25 cellular contexts compared by ENCODE assay signal in the genomic region with DNA sequence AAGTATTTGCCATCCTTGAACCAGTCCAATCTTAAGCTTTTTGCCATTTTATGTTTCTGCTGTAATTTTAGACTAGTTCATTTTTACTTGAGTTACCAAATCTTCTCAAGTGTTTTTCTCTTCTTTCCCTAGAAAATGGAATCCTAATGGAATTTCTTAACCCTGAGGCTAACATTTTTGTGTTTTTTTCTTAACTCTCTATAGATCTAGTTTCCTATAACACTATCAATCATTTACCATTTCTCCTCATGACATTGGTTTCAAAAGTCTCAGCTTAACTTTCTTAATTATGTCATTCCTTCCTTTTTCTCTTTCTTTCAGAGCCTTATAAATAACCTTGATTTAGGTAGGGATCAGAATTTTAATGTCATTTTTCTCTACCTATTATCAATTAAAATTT. TPM values are rescaled to one million over a fixed set of nuclear protein-coding genes. Genes with fewer than 3 reads are reported as not detected.
DNase-seq lines count a peak whose midpoint lies in the region; ATAC-seq, FAIRE-seq and TF ChIP-seq lines count a peak whose summit lies in the region.
"Had no signal": no experiment of that assay in that cellular context is flagged by ENCODE, and none has a peak within 500 bp of the region (broad histone marks: within the 10 kb centered on the region; RNA-seq: fewer than 3 reads in every experiment).

No MANE protein-coding gene starts in this region.

- TF ChIP-seq POLR2A in spleen (IDR thresholded peaks at IDR 0.05): no peak

- H3K4me3 Mint-ChIP-seq in mesothelial cell of epicardium: no peak overlapping the region
- H3K4me3 Mint-ChIP-seq in natural killer cell: no peak overlapping the region
- H3K4me3 Mint-ChIP-seq: activated CD4-positive, alpha-beta T cell treated with anti-CD3 and anti-CD28 coated beads, Interleukin-2, amount 10 ng/mL, durations not matched to agents 24 days and 14 days; activated naive CD4-positive, alpha-beta T cell treated with anti-CD3 and anti-CD28 coated beads, Interleukin-2, amount 10 ng/mL, durations not matched to agents 7 days and 5 days; B cell had no signal

- TF ChIP-seq CTCF in mesothelial cell of epicardium (IDR thresholded peaks at IDR 0.05; ENCODE audit: unreplicated experiment) (no peak), spleen (IDR thresholded peaks at IDR 0.05 in 8 of 11, conservative IDR thresholded peaks at IDR 0.05 in 3 of 11) (no peak), natural killer cell (IDR thresholded peaks at IDR 0.05) (no peak)

- FAIRE-seq in G401.6 (lab: Jason Lieb, UNC): peak; percentile 33
- FAIRE-seq: endothelial cell of umbilical vein, H1 had no signal

- H3K9me3 Mint-ChIP-seq in mesothelial cell of epicardium (no peaks in the 10 kb centered on the region), natural killer cell (no peaks in the 10 kb centered on the region)
- H3K9me3 Mint-ChIP-seq: activated CD4-positive, alpha-beta T cell treated with anti-CD3 and anti-CD28 coated beads, Interleukin-2, amount 10 ng/mL, durations not matched to agents 24 days and 14 days; activated naive CD4-positive, alpha-beta T cell treated with anti-CD3 and anti-CD28 coated beads, Interleukin-2, amount 10 ng/mL, durations not matched to agents 7 days and 5 days had no signal

- H3K27me3 ChIP-seq in spleen (replicated peaks in 1 of 7): no peaks in the 10 kb centered on the region
- H3K27me3 ChIP-seq: colonic mucosa, thyroid gland had no signal

- DNase-seq in mesothelial cell of epicardium (ENCODE audit: low spot score in 2 of 2, unreplicated experiment in 2 of 2): no peak
- no peak for DNase-seq in NCI-H526 treated with DMSO at 0.1 percent for 48 hours (lab: John Stamatoyannopoulos, UW)
- no peak for DNase-seq in DMS79 (lab: John Stamatoyannopoulos, UW)
- no peak for DNase-seq in spleen
- no peak for DNase-seq in natural killer cell
- DNase-seq: activated CD4-positive, alpha-beta T cell treated with anti-CD3 and anti-CD28 coated beads, Interleukin-2, amount 10 ng/mL, durations not matched to agents 24 days and 14 days; activated naive CD4-positive, alpha-beta T cell treated with anti-CD3 and anti-CD28 coated beads, Interleukin-2, amount 10 ng/mL, durations not matched to agents 7 days and 5 days; colonic mucosa; foreskin melanocyte; NCI-H1048; NCI-H2107; NCI-H748 treated with DMSO at 0.1 percent for 48 hours; PC-9; T1000; thyroid gland had no signal

- H3K4me3 ChIP-seq in spleen: no peak overlapping the region
- H3K4me3 ChIP-seq: colonic mucosa, PC-9, skin epidermis, thyroid gland had no signal

- peak; percentile 62 for ATAC-seq in GM19452 (IDR thresholded peaks at IDR 0.05; ENCODE audit: unreplicated experiment)
- ATAC-seq in HG03378 (IDR thresholded peaks at IDR 0.05; ENCODE audit: unreplicated experiment): peak; percentile 67
- no peak for ATAC-seq in natural killer cell
- ATAC-seq: left lobe of liver had no signal

- no peaks in the 10 kb centered on the region for H3K9me3 ChIP-seq in spleen
- H3K9me3 ChIP-seq: colonic mucosa, thyroid gland had no signal

- H3K36me3 Mint-ChIP-seq in mesothelial cell of epicardium (peaks cover 46% of the 10 kb centered on the region), natural killer cell (peaks cover 12% of the 10 kb centered on the region)

- H3K36me3 ChIP-seq in spleen: peaks cover 0 to 92% (median 52%) of the 10 kb centered on the region in 6 donors
- H3K36me3 ChIP-seq: colonic mucosa had no signal

- intact Hi-C loops in spleen (cut with DNase I; ENCODE audit: low total_unique reads) (no loop called here), natural killer cell (cut with micrococcal nuclease) (no loop called here)

- no peak overlapping the region for H3K27ac ChIP-seq in spleen
- H3K27ac ChIP-seq: KMS-11, parathyroid adenoma, PC-9, thyroid gland had no signal

- H3K27ac Mint-ChIP-seq in mesothelial cell of epicardium (peak overlapping the region; percentile 92), natural killer cell (peak overlapping the region in 1 of 2 donors; percentile 48)
- H3K27ac Mint-ChIP-seq: activated CD4-positive, alpha-beta T cell treated with anti-CD3 and anti-CD28 coated beads, Interleukin-2, amount 10 ng/mL, durations not matched to agents 24 days and 14 days; activated naive CD4-positive, alpha-beta T cell treated with anti-CD3 and anti-CD28 coated beads, Interleukin-2, amount 10 ng/mL, durations not matched to agents 7 days and 5 days; B cell had no signal

- H3K4me1 Mint-ChIP-seq in mesothelial cell of epicardium (peaks cover 20% of the 10 kb centered on the region), natural killer cell (peaks cover 13% of the 10 kb centered on the region in 2 donors)
- H3K4me1 Mint-ChIP-seq: activated CD4-positive, alpha-beta T cell treated with anti-CD3 and anti-CD28 coated beads, Interleukin-2, amount 10 ng/mL, durations not matched to agents 24 days and 14 days; activated naive CD4-positive, alpha-beta T cell treated with anti-CD3 and anti-CD28 coated beads, Interleukin-2, amount 10 ng/mL, durations not matched to agents 7 days and 5 days; B cell had no signal

- no peaks in the 10 kb centered on the region for H3K4me1 ChIP-seq in spleen
- H3K4me1 ChIP-seq: colonic mucosa, parathyroid adenoma, thyroid gland had no signal

- H3K27me3 Mint-ChIP-seq in mesothelial cell of epicardium (ENCODE audit: low read depth): no peaks in the 10 kb centered on the region
- H3K27me3 Mint-ChIP-seq in natural killer cell (ENCODE audit: low read depth in 2 of 2): no peaks in the 10 kb centered on the region
- H3K27me3 Mint-ChIP-seq: activated CD4-positive, alpha-beta T cell treated with anti-CD3 and anti-CD28 coated beads, Interleukin-2, amount 10 ng/mL, durations not matched to agents 24 days and 14 days; activated naive CD4-positive, alpha-beta T cell treated with anti-CD3 and anti-CD28 coated beads, Interleukin-2, amount 10 ng/mL, durations not matched to agents 7 days and 5 days; B cell had no signal

RNA-seq across cellular contexts. Expression of a gene that starts 54.8 kb away (rescaled TPM):
- 150 to 159 TPM (median 157 TPM) in 3 replicates for total RNA-seq in mesothelial cell of epicardium
- 100 to 1,000 TPM; 106 to 166 (median 133) TPM for total RNA-seq in spleen
- 10 to 100 TPM; 29.2 to 48.6 (median 42.4) TPM for polyA plus RNA-seq in spleen
- 100 to 1,000 TPM; 102 to 117 (median 108) TPM for total RNA-seq in natural killer cell

Comparison
In these comparisons a context has a peak if more than half of its experiments do, and no peak if none do; other contexts are left out.
1. ATAC-seq: peak in GM19452 (single experiment) and HG03378 (single experiment); none in natural killer cell (0 of 3).